In the genomic region with DNA sequence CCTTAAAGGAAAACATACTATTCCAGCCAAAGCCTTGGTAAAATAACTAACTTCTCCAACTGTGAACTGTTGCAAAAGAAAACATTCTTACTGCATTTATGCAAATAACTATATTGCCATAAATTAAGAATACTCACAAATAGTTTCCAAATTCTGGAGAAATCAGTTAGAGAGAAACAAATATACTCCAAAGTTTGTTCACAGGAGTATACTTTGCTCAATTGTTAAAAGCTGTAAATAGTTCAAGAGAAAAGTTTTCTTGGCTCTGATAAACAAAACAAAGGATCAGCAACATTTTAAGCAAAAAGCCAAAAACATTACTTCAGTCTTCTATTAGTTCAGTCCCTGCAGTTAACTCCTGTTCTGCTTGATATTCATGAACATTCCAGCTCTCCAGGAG, we compare ENCODE assay signal across 28 cellular contexts.
"Had no signal": no experiment of that assay in that cellular context is flagged by ENCODE, and none has a peak within 500 bp of the region (broad histone marks: within the 10 kb centered on the region; RNA-seq: fewer than 3 reads in every experiment).

No MANE protein-coding gene starts in this region.

- H2AFZ ChIP-seq: neural progenitor cell had no signal

- H3K27ac ChIP-seq: coronary artery, lower lobe of right lung, neural progenitor cell, prostate gland, right atrium auricular region, suprapubic skin, transverse colon, upper lobe of right lung, uterus had no signal

- H3K4me3 ChIP-seq: coronary artery, lower lobe of right lung, neural progenitor cell, prostate gland, right atrium auricular region, smooth muscle cell, suprapubic skin, transverse colon, upper lobe of right lung, uterus had no signal

- H3K36me3 ChIP-seq: lower lobe of right lung, neural progenitor cell, prostate gland, right atrium auricular region, suprapubic skin, transverse colon, upper lobe of right lung, uterus had no signal

- H3K9me3 ChIP-seq: prostate gland, suprapubic skin, upper lobe of right lung, uterus had no signal

- DNase-seq: dermis blood vessel endothelial cell; effector memory CD4-positive, alpha-beta T cell; hypothalamus; immature natural killer cell; islet precursor cell; kidney glomerular epithelial cell; left colon; left ventricle myocardium superior; lower lobe of right lung; midbrain; naive thymus-derived CD4-positive, alpha-beta T cell; nucleus accumbens; stimulated activated CD4-positive, alpha-beta T cell treated with anti-CD3 and anti-CD28 coated beads, Interleukin-12 subunit alpha, Interleukin-12 subunit beta, amount 100 ng/mL, for 4 hours; stimulated activated CD4-positive, alpha-beta T cell treated with anti-CD3 and anti-CD28 coated beads, Interleukin-1b, Interleukin-23, amount 100 ng/mL, for 48 hours; stimulated activated CD4-positive, alpha-beta T cell treated with anti-CD3 and anti-CD28 coated beads, Interleukin-4, amount 100 ng/mL, for 1 hour; stimulated activated CD8-positive, alpha-beta memory T cell treated with anti-CD3 and anti-CD28 coated beads, Interleukin-4, amount 100 ng/mL, for 48 hours; stimulated activated naive CD4-positive, alpha-beta T cell; stimulated activated naive CD8-positive, alpha-beta T cell treated with anti-CD3 and anti-CD28 coated beads, Interleukin-15, amount 100 ng/mL, for 72 hours; transverse colon; upper lobe of right lung; uterus had no signal

- H3K9ac ChIP-seq: neural progenitor cell had no signal

- H3K27me3 ChIP-seq: neural progenitor cell, right atrium auricular region, suprapubic skin, transverse colon, upper lobe of right lung, uterus had no signal

- H3K4me2 ChIP-seq: neural progenitor cell, smooth muscle cell had no signal

- ATAC-seq: left colon; left ventricle myocardium superior; lower lobe of right lung; naive thymus-derived CD4-positive, alpha-beta T cell; sciatic nerve; stimulated activated naive CD8-positive, alpha-beta T cell treated with anti-CD3 and anti-CD28 coated beads, Interleukin-15, amount 100 ng/mL, for 72 hours; upper lobe of right lung had no signal

- H3K4me1 ChIP-seq: lower lobe of right lung, neural progenitor cell, prostate gland, right atrium auricular region, suprapubic skin, transverse colon, upper lobe of right lung, uterus had no signal
